Comparison of ENCODE assay signal across 17 cellular contexts in genomic region chr7:132456418-132456817, GRCh38.
"Had no signal": no experiment of that assay in that cellular context is flagged by ENCODE, and none has a peak within 500 bp of the region (broad histone marks: within the 10 kb centered on the region; RNA-seq: fewer than 3 reads in every experiment).

No MANE protein-coding gene starts in this region.

- ATAC-seq: foreskin keratinocyte; stimulated activated effector memory CD8-positive, alpha-beta T cell treated with anti-CD3 and anti-CD28 coated beads, Interleukin-12 subunit alpha, Interleukin-12 subunit beta, amount 100 ng/mL, for 72 hours had no signal

- H3K9me3 ChIP-seq: ascending aorta, neutrophil, tibial nerve had no signal

- H3K27ac ChIP-seq: ascending aorta, dorsolateral prefrontal cortex, foreskin keratinocyte, neutrophil, tibial nerve had no signal

- H3K27me3 ChIP-seq: ascending aorta, neutrophil, tibial nerve had no signal

- FAIRE-seq: bronchial epithelial cell, endometrium had no signal

- H3K4me3 ChIP-seq: ascending aorta, dorsolateral prefrontal cortex, lung, smooth muscle cell, tibial nerve had no signal

- H3K36me3 ChIP-seq: ascending aorta, neutrophil, tibial nerve had no signal

- H3K4me1 ChIP-seq: ascending aorta, foreskin keratinocyte had no signal

- H3K4me2 ChIP-seq: smooth muscle cell had no signal

- DNase-seq: activated CD4-positive, alpha-beta memory T cell treated with anti-CD3 and anti-CD28 coated beads for 36 hours; activated CD4-positive, alpha-beta T cell treated with anti-CD3 and anti-CD28 coated beads for 1 hour; activated gamma-delta T cell; activated T-cell treated with anti-CD3 and anti-CD28 coated beads, Interleukin-2, amount 50 U/mL, for 48 hours; dorsolateral prefrontal cortex; foreskin keratinocyte; naive B cell; posterior cingulate gyrus; T-helper 2 cell had no signal
